ENCODE assay signal across 8 cellular contexts in genomic region chr6:96521625-96522468, GRCh38. TPM values are rescaled to one million over a fixed set of nuclear protein-coding genes. Genes with fewer than 3 reads are reported as not detected.
DNase-seq lines count a peak whose midpoint lies in the region; ATAC-seq and TF ChIP-seq lines count a peak whose summit lies in the region.

Gene UFL1, plus strand, starts transcription at chr6:96521806. Its CDS starts 68 bp downstream, at chr6:96521874.

- peak within 1 kb of the TSS; percentile 52 for H2AFZ ChIP-seq in KMS-11 (ENCODE audit: low read depth)

- peak; percentile 98 for ATAC-seq in GM21737 (IDR thresholded peaks at IDR 0.05; ENCODE audit: unreplicated experiment)
- peak; percentile 98 to 99 for ATAC-seq in activated T-cell treated with anti-CD3 and anti-CD28 coated beads, Interleukin-2, amount 50 U/mL, for 72 hours (replicated peaks in 1 of 2)

- intact Hi-C loops in esophagus squamous epithelium (cut with DNase I), result no loop called here

- no peak for TF ChIP-seq CTCF in KMS-11 (conservative IDR thresholded peaks at IDR 0.05; ENCODE audit: low read depth, low read length)
- TF ChIP-seq CTCF in Peyer's patch (IDR thresholded peaks at IDR 0.05), result peak in 3 of 6 experiments; percentile 22 to 44 (median 28)
- peak in 1 of 6 experiments; percentile 12 for TF ChIP-seq CTCF in esophagus squamous epithelium (IDR thresholded peaks at IDR 0.05)

- H3K4me1 Mint-ChIP-seq in activated T-cell treated with anti-CD3 and anti-CD28 coated beads, Interleukin-2, amount 50 U/mL, for 72 hours (ENCODE audit: low read depth), result peaks cover 12% of the 10 kb centered on the region

- H3K9me3 ChIP-seq in Peyer's patch (no peaks in the 10 kb centered on the region), esophagus squamous epithelium (no peaks in the 10 kb centered on the region)

- peak within 1 kb of the TSS; percentile 96 for H3K9ac ChIP-seq in KMS-11

- TF ChIP-seq POLR2A in Peyer's patch (IDR thresholded peaks at IDR 0.05), result peak; percentile 88 to 91
- peak in 3 of 4 donors; percentile 45 to 91 (median 89) for TF ChIP-seq POLR2A in esophagus squamous epithelium (IDR thresholded peaks at IDR 0.05)

- no peaks in the 10 kb centered on the region for H4K20me1 ChIP-seq in KMS-11 (ENCODE audit: insufficient read depth)

- DNase-seq in DMS53 treated with DMSO at 0.1 percent for 48 hours (lab: John Stamatoyannopoulos, UW; ENCODE audit: unreplicated experiment), result peak; percentile 84
- DNase-seq in Peyer's patch, result peak; percentile 96 to 98 (median 96)
- peak; percentile 93 to 96 for DNase-seq in activated T-cell treated with anti-CD3 and anti-CD28 coated beads, Interleukin-2, amount 50 U/mL, for 72 hours
- DNase-seq in esophagus squamous epithelium (lab: John Stamatoyannopoulos, UW), result peak; percentile 71
- peak; percentile 94 for DNase-seq in myocyte (ENCODE audit: low read depth)
- DNase-seq in stimulated activated CD8-positive, alpha-beta memory T cell treated with anti-CD3 and anti-CD28 coated beads, Interleukin-7, amount 100 ng/mL, for 48 hours (ENCODE audit: extremely low read depth in 1 of 2, low read depth in 1 of 2), result peak; percentile 86 to 90

- H3K27ac ChIP-seq in KMS-11 (peak within 1 kb of the TSS; percentile 91), Peyer's patch (peak within 1 kb of the TSS; percentile 93 to 97 (median 95)), esophagus squamous epithelium (peak within 1 kb of the TSS; percentile 95 to 98 (median 95))

- peak within 1 kb of the TSS; percentile 94 to 100 for H3K4me3 Mint-ChIP-seq in activated T-cell treated with anti-CD3 and anti-CD28 coated beads, Interleukin-2, amount 50 U/mL, for 72 hours

- H3K4me3 ChIP-seq in KMS-11 (IDR thresholded peaks at IDR 0.05; ENCODE audit: insufficient read depth, low read depth, low read length) (no peak within 1 kb of the TSS), Peyer's patch (peak within 1 kb of the TSS; percentile 67 to 80 (median 70)), esophagus squamous epithelium (peak within 1 kb of the TSS; percentile 70 to 92 (median 79))

- H3K4me1 ChIP-seq in KMS-11 (ENCODE audit: low read depth, poor library complexity, severe bottlenecking) (peaks cover 23% of the 10 kb centered on the region), Peyer's patch (peaks cover 0 to 18% (median 0%) of the 10 kb centered on the region in 4 donors), esophagus squamous epithelium (peaks cover 0 to 38% (median 20%) of the 10 kb centered on the region in 3 donors)

- no peaks in the 10 kb centered on the region for H3K79me2 ChIP-seq in KMS-11 (ENCODE audit: insufficient read depth, low read depth)

- 0 to 1% methylated on average over 15 to 28 of the region's 64 CpGs for WGBS in esophagus squamous epithelium, 2 donors

- no peaks in the 10 kb centered on the region for H3K9me3 Mint-ChIP-seq in activated T-cell treated with anti-CD3 and anti-CD28 coated beads, Interleukin-2, amount 50 U/mL, for 72 hours

- H3K27ac Mint-ChIP-seq in activated T-cell treated with anti-CD3 and anti-CD28 coated beads, Interleukin-2, amount 50 U/mL, for 72 hours, result peak within 1 kb of the TSS; percentile 97

- no peaks in the 10 kb centered on the region for H3K27me3 Mint-ChIP-seq in activated T-cell treated with anti-CD3 and anti-CD28 coated beads, Interleukin-2, amount 50 U/mL, for 72 hours (ENCODE audit: low read depth)

- H3K4me2 ChIP-seq in KMS-11, result peak within 1 kb of the TSS; percentile 88

- H3K36me3 Mint-ChIP-seq in activated T-cell treated with anti-CD3 and anti-CD28 coated beads, Interleukin-2, amount 50 U/mL, for 72 hours (ENCODE audit: insufficient read depth in 2 of 2), result peaks cover 0 to 20% of the 10 kb centered on the region in 2 donors

- H3K27me3 ChIP-seq in KMS-11 (ENCODE audit: insufficient read depth, low read depth) (no peaks in the 10 kb centered on the region), Peyer's patch (no peaks in the 10 kb centered on the region), esophagus squamous epithelium (no peaks in the 10 kb centered on the region)

- H3K36me3 ChIP-seq in KMS-11 (ENCODE audit: insufficient read depth) (no peaks in the 10 kb centered on the region), Peyer's patch (peaks cover 0 to 17% (median 0%) of the 10 kb centered on the region in 3 donors), esophagus squamous epithelium (peaks cover 0 to 29% (median 0%) of the 10 kb centered on the region in 3 donors)

RNA-seq across cellular contexts. Expression of gene UFL1, which starts in this region (rescaled TPM):
- total RNA-seq in Peyer's patch (10 to 100 TPM; 15.7 to 26.3 (median 21.3) TPM), esophagus squamous epithelium (10 to 100 TPM; 14.4 to 29.4 (median 24.0) TPM), myocyte (26.6 and 33.3 TPM in 2 replicates)
- 10 to 100 TPM; 34.0 to 35.2 TPM for total RNA-seq in activated T-cell treated with anti-CD3 and anti-CD28 coated beads, Interleukin-2, amount 50 U/mL, for 72 hours
- 8.5 TPM for polyA plus RNA-seq in myocyte (2012)
